8 cellular contexts compared by ENCODE assay signal in genomic region chr17:47663997-47664941, GRCh38. TPM values are rescaled to one million over a fixed set of nuclear protein-coding genes. Genes with fewer than 3 reads are reported as not detected.
DNase-seq lines count a peak whose midpoint lies in the region; ATAC-seq and TF ChIP-seq lines count a peak whose summit lies in the region.

No MANE protein-coding gene starts in this region.

- H3K4me1 Mint-ChIP-seq in activated naive CD4-positive, alpha-beta T cell treated with anti-CD3 and anti-CD28 coated beads for 36 hours (ENCODE audit: low read depth) = peaks cover 42% of the 10 kb centered on the region
- no peaks in the 10 kb centered on the region for H3K4me1 Mint-ChIP-seq in glutamatergic neuron (ENCODE audit: low read depth, unreplicated experiment)

- H3K4me3 ChIP-seq in MG63 (no peak overlapping the region), SJSA1 (no peak overlapping the region), prostate gland (no peak overlapping the region)

- H3K27ac ChIP-seq in SJSA1 (no peak overlapping the region), prostate gland (no peak overlapping the region)

- peaks cover 72% of the 10 kb centered on the region for H3K36me3 Mint-ChIP-seq in activated naive CD4-positive, alpha-beta T cell treated with anti-CD3 and anti-CD28 coated beads for 36 hours (ENCODE audit: low read depth)
- no peaks in the 10 kb centered on the region for H3K36me3 Mint-ChIP-seq in glutamatergic neuron (ENCODE audit: unreplicated experiment)

- no peak for ATAC-seq in HG03432 (IDR thresholded peaks at IDR 0.05; ENCODE audit: unreplicated experiment)

- CTCF ChIA-PET in activated naive CD4-positive, alpha-beta T cell treated with anti-CD3 and anti-CD28 coated beads for 36 hours (lab: Charles Lee) = interaction anchor here (0.5 to 5.2 kb wide), 22 partner anchors 10 to 275 kb away, joined by 3 to 45 read pairs (median 5); partner anchors contain the start of genes KPNB1 and TBX21

- H3K27me3 ChIP-seq in MG63 = no peaks in the 10 kb centered on the region
- no peaks in the 10 kb centered on the region for H3K27me3 ChIP-seq in SJSA1 (replicated peaks)
- H3K27me3 ChIP-seq in prostate gland (replicated peaks; ENCODE audit: insufficient read depth) = no peaks in the 10 kb centered on the region

- TF ChIP-seq POLR2A in prostate gland (IDR thresholded peaks at IDR 0.05) = no peak

- WGBS in prostate gland = 38% methylated on average over 6 of the region's 6 CpGs

- no peaks in the 10 kb centered on the region for H3K4me1 ChIP-seq in SJSA1 (replicated peaks)
- no peaks in the 10 kb centered on the region for H3K4me1 ChIP-seq in prostate gland (replicated peaks)

- intact Hi-C loops in activated naive CD4-positive, alpha-beta T cell treated with anti-CD3 and anti-CD28 coated beads for 36 hours (cut with micrococcal nuclease) = loop anchor here (1.0 to 2.0 kb wide), 4 partner anchors 31 to 138 kb away; partner anchors contain the start of gene TBKBP1
- intact Hi-C loops in prostate gland (cut with DNase I) = loop anchor here (5.0 kb wide), 1 partner anchor 128 kb away; no protein-coding TSS in a partner anchor

- H3K36me3 ChIP-seq in MG63 (peaks cover 95% of the 10 kb centered on the region), SJSA1 (peaks cover 97% of the 10 kb centered on the region), prostate gland (peaks cover 5 to 18% of the 10 kb centered on the region in 2 donors)

- H3K9me3 ChIP-seq in MG63 (no peaks in the 10 kb centered on the region), SJSA1 (replicated peaks) (no peaks in the 10 kb centered on the region), prostate gland (no peaks in the 10 kb centered on the region)

- H3K9me3 Mint-ChIP-seq in activated naive CD4-positive, alpha-beta T cell treated with anti-CD3 and anti-CD28 coated beads for 36 hours = no peaks in the 10 kb centered on the region
- H3K9me3 Mint-ChIP-seq in glutamatergic neuron (ENCODE audit: unreplicated experiment) = no peaks in the 10 kb centered on the region

- TF ChIP-seq CTCF in glutamatergic neuron (IDR thresholded peaks at IDR 0.05; ENCODE audit: partially characterized antibody, unreplicated experiment) (peak; percentile 76), prostate gland (IDR thresholded peaks at IDR 0.05) (peak; percentile 38 to 71 (median 63))

- H3K4me3 Mint-ChIP-seq in activated naive CD4-positive, alpha-beta T cell treated with anti-CD3 and anti-CD28 coated beads for 36 hours = no peak overlapping the region
- no peak overlapping the region for H3K4me3 Mint-ChIP-seq in glutamatergic neuron (ENCODE audit: unreplicated experiment)

- H3K27me3 Mint-ChIP-seq in activated naive CD4-positive, alpha-beta T cell treated with anti-CD3 and anti-CD28 coated beads for 36 hours (ENCODE audit: low read depth) = no peaks in the 10 kb centered on the region
- H3K27me3 Mint-ChIP-seq in glutamatergic neuron (ENCODE audit: unreplicated experiment) = no peaks in the 10 kb centered on the region

- H3K27ac Mint-ChIP-seq in activated naive CD4-positive, alpha-beta T cell treated with anti-CD3 and anti-CD28 coated beads for 36 hours = peak overlapping the region; percentile 87
- peak overlapping the region; percentile 54 for H3K27ac Mint-ChIP-seq in glutamatergic neuron (ENCODE audit: unreplicated experiment)

- DNase-seq in ELR (ENCODE audit: low read depth) (peak; percentile 76), MG63 (peak; percentile 35), SJSA1 (ENCODE audit: low read depth in 1 of 2, low spot score in 2 of 2) (peak; percentile 59), glutamatergic neuron (peak; percentile 52), prostate gland (ENCODE audit: low spot score) (peak; percentile 51), OCI-M2 (lab: John Stamatoyannopoulos, UW; ENCODE audit: unreplicated experiment) (no peak)
- DNase-seq in activated naive CD4-positive, alpha-beta T cell treated with anti-CD3 and anti-CD28 coated beads for 36 hours = peak; percentile 80

RNA-seq across cellular contexts. Expression of gene KPNB1, which starts 14.6 kb away (rescaled TPM):
- total RNA-seq in MG63 (2014; rRNA removed; shearing (Covaris generic); ENCODE audit: low replicate concordance) = 202 and 291 TPM in 2 replicates
- 571 and 681 TPM in 2 replicates for total RNA-seq in SJSA1 (2014; rRNA removed; shearing (Covaris generic))
- total RNA-seq in activated naive CD4-positive, alpha-beta T cell treated with anti-CD3 and anti-CD28 coated beads for 36 hours = 100 to 1,000 TPM; 602 to 614 TPM
- total RNA-seq in glutamatergic neuron (ENCODE audit: unreplicated experiment) (350 TPM), prostate gland (100 to 1,000 TPM; 148 to 239 TPM)

RNA-seq across cellular contexts. Expression of gene TBKBP1, which starts 29.7 kb away (rescaled TPM):
- 8.4 and 18.7 TPM in 2 replicates for total RNA-seq in MG63 (2014; rRNA removed; shearing (Covaris generic); ENCODE audit: low replicate concordance)
- total RNA-seq in SJSA1 (2014; rRNA removed; shearing (Covaris generic)) = 3.5 and 4.5 TPM in 2 replicates
- total RNA-seq in activated naive CD4-positive, alpha-beta T cell treated with anti-CD3 and anti-CD28 coated beads for 36 hours = 10 to 100 TPM; 19.5 to 19.7 TPM
- total RNA-seq in glutamatergic neuron (ENCODE audit: unreplicated experiment) (30.7 TPM), prostate gland (10 to 100 TPM in 1 of 2 donors, 1 to 10 TPM in 1; 9.5 to 15.3 TPM)
